ENCODE assay signal across 9 cellular contexts in the genomic region with DNA sequence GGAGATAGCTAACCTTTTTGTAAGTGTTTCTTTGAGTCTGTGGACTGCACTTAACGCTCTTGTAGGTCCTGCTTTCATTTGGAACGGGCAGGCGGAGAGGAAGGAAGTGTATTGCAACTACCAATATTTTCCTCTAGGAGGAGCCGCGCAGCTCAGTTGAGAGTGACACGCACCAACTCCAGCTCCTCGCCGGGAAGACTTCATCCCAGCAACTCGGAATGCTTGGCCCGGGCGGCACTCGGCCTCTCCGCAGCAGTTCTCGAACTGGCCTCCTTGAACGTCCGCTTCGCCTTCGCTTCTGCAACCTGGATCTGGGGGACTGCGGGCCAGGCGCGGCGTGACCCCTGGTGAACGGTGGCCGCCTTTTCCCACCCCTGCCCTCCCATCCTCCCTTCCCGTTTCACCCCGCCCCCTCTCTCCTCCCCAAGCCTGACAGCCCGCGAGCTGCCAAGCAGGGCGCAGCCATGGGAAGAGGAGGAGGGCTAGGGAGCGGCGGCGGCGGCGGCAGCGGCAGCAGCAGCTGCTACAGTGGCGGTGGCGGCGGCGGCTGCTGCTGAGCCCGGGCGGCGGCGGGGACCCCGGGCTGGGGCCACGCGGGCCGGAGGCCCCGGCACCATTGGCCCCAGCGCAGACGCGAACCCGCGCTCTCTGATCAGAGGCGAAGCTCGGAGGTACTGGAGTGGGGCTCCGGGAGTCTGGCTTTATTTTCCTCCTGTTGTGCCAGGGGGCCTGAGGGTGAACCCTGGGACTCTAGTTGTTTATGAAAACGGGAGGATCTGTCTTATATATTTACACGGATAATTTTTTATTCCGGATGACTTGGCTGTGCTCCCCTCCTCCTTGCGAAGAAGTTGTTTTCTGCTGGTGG. TPM values are rescaled to one million over a fixed set of nuclear protein-coding genes. Genes with fewer than 3 reads are reported as not detected.
DNase-seq lines count a peak whose midpoint lies in the region; ATAC-seq, FAIRE-seq and TF ChIP-seq lines count a peak whose summit lies in the region.
"Had no signal": no experiment of that assay in that cellular context is flagged by ENCODE, and none has a peak within 500 bp of the region (broad histone marks: within the 10 kb centered on the region; RNA-seq: fewer than 3 reads in every experiment).

A gene (plus strand): TSS at position 155 of the 868 bp plus-strand sequence. CDS start 142,436 bp downstream, outside the sequence.

- H3K9me2 ChIP-seq in OCI-LY7 (ENCODE audit: insufficient read depth, low read length): no peaks in the 10 kb centered on the region

- H3K9me3 ChIP-seq in kidney (ENCODE audit: control insufficient read depth in 1 of 2, low read length in 2 of 2) (no peaks in the 10 kb centered on the region), OCI-LY7 (ENCODE audit: low read length) (no peaks in the 10 kb centered on the region)

- no peak for FAIRE-seq in kidney (lab: Jason Lieb, UNC)

- no peak within 1 kb of the TSS for H3K4me2 ChIP-seq in OCI-LY7 (ENCODE audit: low read length)

- H4K20me1 ChIP-seq in OCI-LY7 (ENCODE audit: insufficient read depth, low read length): no peaks in the 10 kb centered on the region

- peak within 1 kb of the TSS; percentile 81 to 91 for H3K27ac ChIP-seq in kidney (ENCODE audit: low read depth in 2 of 2, low read length in 2 of 2)
- H3K27ac ChIP-seq in OCI-LY7 (ENCODE audit: low read depth, low read length, poor library complexity, severe bottlenecking): no peak within 1 kb of the TSS

- H3K4me1 ChIP-seq in kidney (ENCODE audit: control insufficient read depth in 1 of 2, insufficient read depth in 1 of 2, low read depth in 1 of 2, low read length in 2 of 2) (peaks cover 6% of the 10 kb centered on the region in 2 donors), OCI-LY7 (ENCODE audit: insufficient read depth, low read length, poor library complexity, severe bottlenecking) (no peaks in the 10 kb centered on the region)

- ATAC-seq in GM21528 (IDR thresholded peaks at IDR 0.05; ENCODE audit: low FRiP score, unreplicated experiment): peak; percentile 85

- intact Hi-C loops in kidney (cut with DNase I) (no loop called here), OCI-LY7 (cut with micrococcal nuclease; ENCODE audit: unreplicated experiment) (no loop called here)

- H3K9ac ChIP-seq in kidney (ENCODE audit: low read length in 2 of 2): peak within 1 kb of the TSS; percentile 43 to 75

- peak; percentile 92 for DNase-seq in ELF-1 (ENCODE audit: low read depth, low spot score)
- DNase-seq in Jurkat, Clone E6-1 (ENCODE audit: low read depth, low spot score): peak; percentile 14
- DNase-seq in SHP77 (lab: John Stamatoyannopoulos, UW): peak; percentile 81 to 96
- peak; percentile 96 for DNase-seq in dedifferentiated amniotic fluid mesenchymal stem cell (ENCODE audit: extremely low spot score)
- DNase-seq in kidney: peak; percentile 92
- DNase-seq in smooth muscle cell of the brain vasculature (ENCODE audit: low read depth, low spot score): peak; percentile 78
- DNase-seq in OCI-LY7 (ENCODE audit: low spot score): no peak

- H3K36me3 ChIP-seq in kidney (ENCODE audit: control insufficient read depth in 1 of 2, insufficient read depth in 2 of 2, low read length in 2 of 2) (no peaks in the 10 kb centered on the region), OCI-LY7 (ENCODE audit: insufficient read depth, low read length) (no peaks in the 10 kb centered on the region)

- POLR2A ChIA-PET in OCI-LY7 (lab: Charles Lee): no interaction called here

- peak; percentile 81 for TF ChIP-seq CTCF in kidney (IDR thresholded peaks at IDR 0.05; ENCODE audit: borderline replicate concordance, extremely low read depth, insufficient read depth)
- no peak for TF ChIP-seq CTCF in OCI-LY7 (conservative IDR thresholded peaks at IDR 0.05; ENCODE audit: low read length)

- CTCF ChIA-PET in OCI-LY7 (lab: Charles Lee; ENCODE audit: unreplicated experiment): no interaction called here

- no peak within 1 kb of the TSS for H2AFZ ChIP-seq in OCI-LY7 (ENCODE audit: low read length)

- H3K4me3 ChIP-seq in Jurkat, Clone E6-1 (ENCODE audit: low read length): no peak within 1 kb of the TSS
- H3K4me3 ChIP-seq in kidney (ENCODE audit: low read length in 2 of 2) (peak within 1 kb of the TSS; percentile 82 to 85), OCI-LY7 (ENCODE audit: low read depth, low read length, poor library complexity, severe bottlenecking) (no peak within 1 kb of the TSS)

- no TSS peak for BruUV-seq in OCI-LY7 (replicated peaks; lab: Mats Ljungman, UMichigan)

- H3K79me2 ChIP-seq in OCI-LY7 (ENCODE audit: insufficient read depth, low read depth, low read length): no peaks in the 10 kb centered on the region

RNA-seq across cellular contexts. Expression of the gene that starts here (rescaled TPM):
- polyA plus RNA-seq in Jurkat, Clone E6-1 (2012; ENCODE audit: insufficient read depth, insufficient read length): not detected
- total RNA-seq in kidney (3.7 TPM), OCI-LY7 (2022) (not detected in 2 replicates)
- 6.5 TPM for polyA plus RNA-seq in kidney (ENCODE audit: insufficient read depth, low read depth, low replicate concordance)
- not detected in 2 replicates for total RNA-seq in OCI-LY7 (2014; rRNA removed; shearing (Covaris generic))
- total RNA-seq: activated naive CD4-positive, alpha-beta T cell treated with anti-CD3 and anti-CD28 coated beads, Interleukin-2, amount 50 U/mL, for 72 hours had no signal

Comparison
In these comparisons a context has a peak if more than half of its experiments do, and no peak if none do; other contexts are left out.
1. H3K4me3 ChIP-seq: peak in kidney (2 of 2); none in Jurkat, Clone E6-1 (single experiment) and OCI-LY7 (single experiment).